ENCODE assay signal across 24 cellular contexts in the genomic region with DNA sequence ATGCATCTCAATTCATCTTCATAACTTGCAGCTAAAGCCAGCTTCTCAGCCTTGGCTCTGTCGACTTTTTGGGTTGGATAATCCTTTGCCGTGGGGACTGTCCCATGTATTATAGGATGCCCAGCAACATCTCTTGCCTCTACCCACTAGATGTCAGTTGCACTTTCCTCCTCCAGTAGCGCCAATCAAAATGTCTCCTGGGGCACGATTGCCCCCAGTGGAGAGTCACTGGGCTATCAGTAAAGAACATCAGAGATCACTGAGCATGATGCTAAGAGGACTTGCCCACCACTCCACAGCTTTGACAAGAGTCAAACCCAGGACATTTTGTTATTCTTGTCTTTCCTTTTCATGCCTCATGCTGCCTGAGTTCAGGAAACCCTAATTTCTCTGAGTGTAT.
DNase-seq lines count a peak whose midpoint lies in the region; ATAC-seq lines count a peak whose summit lies in the region.
"Had no signal": no experiment of that assay in that cellular context is flagged by ENCODE, and none has a peak within 500 bp of the region (broad histone marks: within the 10 kb centered on the region; RNA-seq: fewer than 3 reads in every experiment).

No MANE protein-coding gene starts in this region.

- H3K4me3 ChIP-seq in CD4-positive, alpha-beta memory T cell (ENCODE audit: low read length in 2 of 2), result no peak overlapping the region
- H3K4me3 ChIP-seq: GM12878, lung had no signal

- peak overlapping the region in 2 of 8 donors; percentile 18 to 40 for H3K4me3 Mint-ChIP-seq in CD4-positive, alpha-beta memory T cell
- no peak overlapping the region for H3K4me3 Mint-ChIP-seq in activated naive CD8-positive, alpha-beta T cell treated with anti-CD3 and anti-CD28 coated beads for 36 hours
- H3K4me3 Mint-ChIP-seq: neural crest cell had no signal

- no peaks in the 10 kb centered on the region for H3K9me3 ChIP-seq in CD4-positive, alpha-beta memory T cell (ENCODE audit: control insufficient read depth in 1 of 2, low read length in 2 of 2)

- peaks cover 13% of the 10 kb centered on the region for H3K4me1 ChIP-seq in CD4-positive, alpha-beta memory T cell (ENCODE audit: insufficient read depth, low read length)
- H3K4me1 ChIP-seq: parathyroid adenoma had no signal

- no peaks in the 10 kb centered on the region for H3K27me3 ChIP-seq in CD4-positive, alpha-beta memory T cell (ENCODE audit: insufficient read depth, low read length)

- peak overlapping the region in 5 of 7 donors; percentile 13 to 70 (median 37) for H3K27ac Mint-ChIP-seq in CD4-positive, alpha-beta memory T cell
- H3K27ac Mint-ChIP-seq in activated naive CD8-positive, alpha-beta T cell treated with anti-CD3 and anti-CD28 coated beads for 36 hours, result no peak overlapping the region

- intact Hi-C loops in CD4-positive, alpha-beta memory T cell (cut with micrococcal nuclease), result no loop called here

- peak; percentile 22 for DNase-seq in activated CD4-positive, alpha-beta T cell treated with anti-CD3 and anti-CD28 coated beads for 48 hours
- DNase-seq in activated CD4-positive, alpha-beta T cell treated with anti-CD3 and anti-CD28 coated beads, Interleukin-2, amount 50 U/mL, for 4 hours, result no peak
- DNase-seq in CD4-positive, alpha-beta memory T cell, result peak in 1 of 5 donors; percentile 6
- peak; percentile 19 for DNase-seq in SW480 (ENCODE audit: low spot score)
- peak; percentile 13 for DNase-seq in activated naive CD8-positive, alpha-beta T cell treated with anti-CD3 and anti-CD28 coated beads for 36 hours
- no peak for DNase-seq in retina
- DNase-seq: AML-193; COR-L47; DMS79; GOT3; head of caudate nucleus; MV-4-11; NCI-H2171 treated with DMSO at 0.1 percent for 48 hours; NCI-H524; right cardiac atrium; RPMI8226; stimulated activated CD4-positive, alpha-beta T cell treated with anti-CD3 and anti-CD28 coated beads, Interleukin-12 subunit alpha, Interleukin-12 subunit beta, amount 100 ng/mL, for 4 hours had no signal

- H3K36me3 Mint-ChIP-seq in CD4-positive, alpha-beta memory T cell, result no peaks in the 10 kb centered on the region
- H3K36me3 Mint-ChIP-seq in activated naive CD8-positive, alpha-beta T cell treated with anti-CD3 and anti-CD28 coated beads for 36 hours, result no peaks in the 10 kb centered on the region

- no peaks in the 10 kb centered on the region for H3K27me3 Mint-ChIP-seq in CD4-positive, alpha-beta memory T cell
- H3K27me3 Mint-ChIP-seq in activated naive CD8-positive, alpha-beta T cell treated with anti-CD3 and anti-CD28 coated beads for 36 hours, result no peaks in the 10 kb centered on the region

- H3K9me3 Mint-ChIP-seq in CD4-positive, alpha-beta memory T cell, result peaks cover 0 to 2% (median 0%) of the 10 kb centered on the region in 8 donors
- peaks cover 1% of the 10 kb centered on the region for H3K9me3 Mint-ChIP-seq in activated naive CD8-positive, alpha-beta T cell treated with anti-CD3 and anti-CD28 coated beads for 36 hours

- H3K27ac ChIP-seq in CD4-positive, alpha-beta memory T cell (ENCODE audit: low read depth, low read length), result no peak overlapping the region
- H3K27ac ChIP-seq: KMS-11, parathyroid adenoma had no signal

- H3K36me3 ChIP-seq in CD4-positive, alpha-beta memory T cell (ENCODE audit: insufficient read depth, low read length), result no peaks in the 10 kb centered on the region

- H3K4me1 Mint-ChIP-seq in CD4-positive, alpha-beta memory T cell, result peaks cover 11 to 18% (median 14%) of the 10 kb centered on the region in 4 donors
- peaks cover 8% of the 10 kb centered on the region for H3K4me1 Mint-ChIP-seq in activated naive CD8-positive, alpha-beta T cell treated with anti-CD3 and anti-CD28 coated beads for 36 hours

- CTCF ChIA-PET in CD4-positive, alpha-beta memory T cell (lab: Charles Lee; ENCODE audit: partially characterized antibody), result interaction anchor here (0.6 to 2.4 kb wide), 5 partner anchors 10 to 602 kb away, joined by 3 to 6 read pairs (median 3); no protein-coding TSS in a partner anchor

- POLR2A ChIA-PET in CD4-positive, alpha-beta memory T cell (lab: Charles Lee; ENCODE audit: partially characterized antibody), result interaction anchor here (1.1 to 1.3 kb wide), 2 partner anchors 175 to 320 kb away, joined by 3 read pairs; no protein-coding TSS in a partner anchor

- ATAC-seq in HG02763 (IDR thresholded peaks at IDR 0.05; ENCODE audit: unreplicated experiment), result no peak
- no peak for ATAC-seq in HG02798 (IDR thresholded peaks at IDR 0.05; ENCODE audit: poor library complexity, unreplicated experiment)
- ATAC-seq: GM12878, right cardiac atrium had no signal

Comparison
In these comparisons a context has a peak if more than half of its experiments do, and no peak if none do; other contexts are left out.
1. DNase-seq: peak in activated CD4-positive, alpha-beta T cell treated with anti-CD3 and anti-CD28 coated beads for 48 hours (single experiment), SW480 (single experiment) and activated naive CD8-positive, alpha-beta T cell treated with anti-CD3 and anti-CD28 coated beads for 36 hours (single experiment); none in activated CD4-positive, alpha-beta T cell treated with anti-CD3 and anti-CD28 coated beads, Interleukin-2, amount 50 U/mL, for 4 hours (0 of 2) and retina (single experiment).